In the genomic region with DNA sequence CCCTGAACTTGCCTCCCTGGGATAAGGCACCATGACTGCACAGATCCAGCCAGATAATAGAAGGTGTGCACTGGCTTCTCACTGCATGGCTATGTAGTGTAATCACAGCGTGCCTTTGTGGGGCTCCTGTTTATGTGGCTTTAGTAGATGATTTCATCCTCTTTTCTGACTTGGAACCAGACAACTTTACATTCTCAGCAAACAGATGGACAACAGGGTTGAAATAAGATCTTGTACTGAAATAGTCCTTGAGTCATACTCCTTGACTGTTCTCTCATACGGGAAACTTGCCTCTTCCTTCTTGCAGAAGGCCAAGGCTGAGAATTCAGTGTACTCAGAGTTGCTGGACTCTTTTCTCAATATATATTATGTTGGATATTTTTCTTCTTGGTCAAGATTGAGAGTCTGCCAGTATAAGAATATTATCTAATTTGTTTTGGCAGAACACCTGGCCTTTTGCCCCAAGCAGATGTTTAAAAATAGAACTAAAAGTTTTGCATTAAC, we compare ENCODE assay signal across 1 cellular context.
TF ChIP-seq lines count a peak whose summit lies in the region.

No MANE protein-coding gene starts in this region.

TF ChIP-seq in endothelial cell of umbilical vein, 7 proteins besides CTCF, POLR2A, EP300 and RAD21 (continued from another document):
- TF ChIP-seq JUN (IDR thresholded peaks at IDR 0.05; ENCODE audit: borderline replicate concordance, insufficient read depth, insufficient read length, low read depth) (peak; percentile 62), MYC (IDR thresholded peaks at IDR 0.05; ENCODE audit: low read depth, low read length) (no peak), EZH2 (IDR thresholded peaks at IDR 0.05; ENCODE audit: borderline replicate concordance, low read depth, low read length, severe bottlenecking) (no peak), FOS (IDR thresholded peaks at IDR 0.05; ENCODE audit: borderline replicate concordance, insufficient read depth, low read length) (peak; percentile 38)
